Comparison of ENCODE assay signal across 20 cellular contexts in the genomic region with DNA sequence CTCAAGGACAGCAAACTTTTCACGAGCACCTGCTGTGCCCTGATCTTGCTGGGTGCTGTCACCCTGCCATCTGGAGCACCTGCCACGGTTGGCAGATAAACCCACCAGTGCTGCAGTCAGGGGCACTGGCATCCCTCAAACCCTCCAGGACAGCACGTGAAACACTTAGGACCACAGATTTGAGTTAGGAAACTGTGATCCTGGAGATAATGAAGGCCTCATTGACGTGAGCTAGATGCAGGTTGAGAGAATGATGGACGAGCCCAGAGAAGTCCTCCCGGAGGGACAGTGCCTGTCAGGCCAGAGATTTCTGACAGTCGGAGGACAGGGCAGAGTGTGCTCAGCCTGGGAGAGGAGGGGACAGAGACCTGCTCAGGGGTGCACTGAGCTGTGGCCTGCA.
"Had no signal": no experiment of that assay in that cellular context is flagged by ENCODE, and none has a peak within 500 bp of the region (broad histone marks: within the 10 kb centered on the region; RNA-seq: fewer than 3 reads in every experiment).

No MANE protein-coding gene starts in this region.

- H3K27me3 ChIP-seq: colonic mucosa, gastrocnemius medialis, hepatocyte, testis, tibial artery had no signal

- H3K4me3 ChIP-seq: colonic mucosa, gastrocnemius medialis, hepatocyte, lung, testis, tibial artery had no signal

- H3K9me3 ChIP-seq: colonic mucosa, gastrocnemius medialis, testis, tibial artery had no signal

- H3K9ac ChIP-seq: parathyroid adenoma had no signal

- ATAC-seq: esophagus mucosa; left lobe of liver; sciatic nerve; stimulated activated memory B cell treated with anti-CD40 and anti-IgM and Interleukin-4, amounts not matched to agents 10 μg/mL and 1 μg/mL and 100 μg/mL, for 72 hours; stimulated activated naive CD8-positive, alpha-beta T cell treated with anti-CD3 and anti-CD28 coated beads, Interleukin-15, Interleukin-2, amounts not matched to agents 100 U/mL and 50 U/mL, for 24 hours had no signal

- H2AFZ ChIP-seq: hepatocyte, parathyroid adenoma had no signal

- H3K36me3 ChIP-seq: colonic mucosa, gastrocnemius medialis, tibial artery had no signal

- H3K4me2 ChIP-seq: hepatocyte had no signal

- H3K27ac ChIP-seq: colonic mucosa, epithelial cell of prostate, gastrocnemius medialis, hepatocyte, parathyroid adenoma, testis, tibial artery had no signal

- H3K4me1 ChIP-seq: colonic mucosa, parathyroid adenoma, testis, tibial artery had no signal

- DNase-seq: colonic mucosa; effector CD8-positive, alpha-beta T cell; endodermal cell; foreskin fibroblast; gastrocnemius medialis; kidney; naive B cell; stimulated activated CD4-positive, alpha-beta T cell treated with anti-CD3 and anti-CD28 coated beads, Interleukin-4, amount 100 ng/mL, for 4 hours; stimulated activated naive CD8-positive, alpha-beta T cell treated with anti-CD3 and anti-CD28 coated beads, Interleukin-15, Interleukin-2, amounts not matched to agents 100 U/mL and 50 U/mL, for 24 hours; substantia nigra; testis had no signal

- H3K79me2 ChIP-seq: hepatocyte, parathyroid adenoma had no signal
